Comparison of ENCODE assay signal across 7 cellular contexts in genomic region chr21:6373253-6373652, GRCh38.
A peak's percentile ranks its signal among the peaks of the same experiment; 100 is the strongest.
DNase-seq lines count a peak whose midpoint lies in the region; ATAC-seq and TF ChIP-seq lines count a peak whose summit lies in the region.
"Not testable (repeated sequence)": the region's sequence is repeated elsewhere in the genome, so short reads cannot be mapped to it uniquely, and the experiment has no call there.

No MANE protein-coding gene starts in this region.

- not testable (repeated sequence) for H4K20me1 ChIP-seq in DOHH2 (ENCODE audit: control insufficient read depth, insufficient read depth, low read depth, low read length); MM.1S (ENCODE audit: insufficient read depth, low read length)

- H3K4me2 ChIP-seq in DOHH2 (ENCODE audit: low read length): peak overlapping the region; percentile 40
- peak overlapping the region; percentile 62 for H3K4me2 ChIP-seq in MM.1S (ENCODE audit: low read depth, low read length)

- not testable (repeated sequence) for H2AFZ ChIP-seq in MM.1S (ENCODE audit: low read length)

- H3K9ac ChIP-seq in MM.1S (ENCODE audit: low read length): not testable (repeated sequence)

- H3K4me3 ChIP-seq in DOHH2 (ENCODE audit: low read length) (peak overlapping the region; percentile 35), MM.1S (ENCODE audit: low read length) (peak overlapping the region; percentile 49; the same call in 1 of the 2 replicates)

- H3K9me3 ChIP-seq in DOHH2 (ENCODE audit: control insufficient read depth, insufficient read depth, low read length); MM.1S (replicated peaks; ENCODE audit: insufficient read depth, low read length): not testable (repeated sequence)

- H3K79me2 ChIP-seq in DOHH2 (ENCODE audit: control insufficient read depth, low read length); MM.1S (ENCODE audit: low read length): not testable (repeated sequence)

- not testable (repeated sequence) for H3K27me3 ChIP-seq in DOHH2 (ENCODE audit: control insufficient read depth, low read length); MM.1S (replicated peaks; ENCODE audit: insufficient read depth, low read length)

- H3K36me3 ChIP-seq in DOHH2 (ENCODE audit: control insufficient read depth, low read length); MM.1S (replicated peaks; ENCODE audit: insufficient read depth, low read length): not testable (repeated sequence)

- not testable (repeated sequence) for H3K27me3 Mint-ChIP-seq in HFFc6 (ENCODE audit: insufficient read depth); T-helper 2 cell treated with Interferon-gamma antibody and Interleukin-4, amounts not matched to agents 5 μg/mL and 100 μg/mL, for 36 hours (ENCODE audit: low read depth); natural killer cell treated with Interleukin-12 subunit alpha and Interleukin-12 subunit beta and Interleukin-15 and Interleukin-18, amount 100 ng/mL, for 72 hours

- not testable (repeated sequence) for H3K4me1 ChIP-seq in DOHH2 (ENCODE audit: control insufficient read depth, low read length); MM.1S (ENCODE audit: low read length)

- not testable (repeated sequence) for H3K27ac Mint-ChIP-seq in HFFc6; T-helper 2 cell treated with Interferon-gamma antibody and Interleukin-4, amounts not matched to agents 5 μg/mL and 100 μg/mL, for 36 hours; natural killer cell treated with Interleukin-12 subunit alpha and Interleukin-12 subunit beta and Interleukin-15 and Interleukin-18, amount 100 ng/mL, for 72 hours

- DNase-seq in HFFc6: peak; percentile 74
- peak; percentile 6 for DNase-seq in MM.1S
- peak; percentile 4 for DNase-seq in T-helper 2 cell treated with Interferon-gamma antibody and Interleukin-4, amounts not matched to agents 5 μg/mL and 100 μg/mL, for 36 hours (ENCODE audit: low spot score)
- DNase-seq in astrocyte of the hippocampus (ENCODE audit: low read depth, low spot score): peak; percentile 0
- peak; percentile 0 for DNase-seq in fibroblast of gingiva (ENCODE audit: low read depth)
- DNase-seq in natural killer cell treated with Interleukin-12 subunit alpha and Interleukin-12 subunit beta and Interleukin-15 and Interleukin-18, amount 100 ng/mL, for 72 hours (ENCODE audit: low spot score): peak; percentile 25

- H3K4me1 Mint-ChIP-seq in HFFc6 (ENCODE audit: low read depth); T-helper 2 cell treated with Interferon-gamma antibody and Interleukin-4, amounts not matched to agents 5 μg/mL and 100 μg/mL, for 36 hours (ENCODE audit: low read depth); natural killer cell treated with Interleukin-12 subunit alpha and Interleukin-12 subunit beta and Interleukin-15 and Interleukin-18, amount 100 ng/mL, for 72 hours (ENCODE audit: low read depth in 2 of 2): not testable (repeated sequence)

- H3K4me3 Mint-ChIP-seq in HFFc6; T-helper 2 cell treated with Interferon-gamma antibody and Interleukin-4, amounts not matched to agents 5 μg/mL and 100 μg/mL, for 36 hours; natural killer cell treated with Interleukin-12 subunit alpha and Interleukin-12 subunit beta and Interleukin-15 and Interleukin-18, amount 100 ng/mL, for 72 hours: not testable (repeated sequence)

- not testable (repeated sequence) for TF ChIP-seq CTCF in DOHH2 (IDR thresholded peaks at IDR 0.05; ENCODE audit: low read depth, low read length, poor library complexity, severe bottlenecking); HFFc6 (IDR thresholded peaks at IDR 0.05); MM.1S (IDR thresholded peaks at IDR 0.05; ENCODE audit: low read length)

- H3K9me3 Mint-ChIP-seq in HFFc6; T-helper 2 cell treated with Interferon-gamma antibody and Interleukin-4, amounts not matched to agents 5 μg/mL and 100 μg/mL, for 36 hours; natural killer cell treated with Interleukin-12 subunit alpha and Interleukin-12 subunit beta and Interleukin-15 and Interleukin-18, amount 100 ng/mL, for 72 hours: not testable (repeated sequence)

- H3K9me2 ChIP-seq in DOHH2 (replicated peaks; ENCODE audit: control insufficient read depth, low read length); MM.1S (replicated peaks; ENCODE audit: insufficient read depth, low read length): not testable (repeated sequence)

- not testable (repeated sequence) for ATAC-seq in natural killer cell treated with Interleukin-12 subunit alpha and Interleukin-12 subunit beta and Interleukin-15 and Interleukin-18, amount 100 ng/mL, for 72 hours

- H3K36me3 Mint-ChIP-seq in HFFc6 (ENCODE audit: low read depth); T-helper 2 cell treated with Interferon-gamma antibody and Interleukin-4, amounts not matched to agents 5 μg/mL and 100 μg/mL, for 36 hours (ENCODE audit: low read depth); natural killer cell treated with Interleukin-12 subunit alpha and Interleukin-12 subunit beta and Interleukin-15 and Interleukin-18, amount 100 ng/mL, for 72 hours: not testable (repeated sequence)

- not testable (repeated sequence) for H3F3A ChIP-seq in DOHH2 (ENCODE audit: control insufficient read depth, insufficient read depth); MM.1S (ENCODE audit: insufficient read depth, low read length)

- H3K27ac ChIP-seq in DOHH2 (ENCODE audit: low read depth, low read length): not testable (repeated sequence)
- peak overlapping the region; percentile 53; the same call in 1 of the 2 replicates for H3K27ac ChIP-seq in MM.1S (ENCODE audit: low read length)

Comparison
In these comparisons a context has a peak if more than half of its experiments do, and no peak if none do; other contexts are left out.
1. DNase-seq: peak in every context shown above with its lines; median percentile 74 in HFFc6; 25 in natural killer cell treated with Interleukin-12 subunit alpha and Interleukin-12 subunit beta and Interleukin-15 and Interleukin-18, amount 100 ng/mL, for 72 hours; 6 in MM.1S; 4 in T-helper 2 cell treated with Interferon-gamma antibody and Interleukin-4, amounts not matched to agents 5 μg/mL and 100 μg/mL, for 36 hours; 0 in astrocyte of the hippocampus; 0 in fibroblast of gingiva.